ENCODE assay signal across 10 cellular contexts in the genomic region with DNA sequence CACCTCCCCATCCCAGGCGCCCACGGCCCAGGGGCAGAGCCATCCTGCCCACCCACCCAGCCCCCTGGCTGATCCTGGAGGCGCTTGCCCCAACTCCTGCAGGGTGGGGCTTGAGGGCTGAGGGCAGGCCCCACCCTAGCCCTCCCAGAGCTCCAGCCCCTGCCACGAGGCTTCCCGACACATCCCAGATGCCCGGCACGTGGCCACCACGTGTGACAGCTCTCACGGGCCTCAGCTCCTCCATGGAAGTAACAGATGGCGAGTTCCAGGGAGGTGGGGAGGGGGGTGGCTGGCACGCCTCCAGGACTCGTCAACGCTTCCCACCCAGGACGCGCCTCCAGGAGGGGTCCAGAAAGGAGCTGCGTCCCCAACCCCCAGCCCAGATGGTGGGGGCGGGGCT. TPM values are rescaled to one million over a fixed set of nuclear protein-coding genes. Genes with fewer than 3 reads are reported as not detected.
A peak's percentile ranks its signal among the peaks of the same experiment; 100 is the strongest.
DNase-seq lines count a peak whose midpoint lies in the region; ATAC-seq and TF ChIP-seq lines count a peak whose summit lies in the region.
"Had no signal": no experiment of that assay in that cellular context is flagged by ENCODE, and none has a peak within 500 bp of the region (broad histone marks: within the 10 kb centered on the region; RNA-seq: fewer than 3 reads in every experiment).

No MANE protein-coding gene starts in this region.

- H3K4me1 Mint-ChIP-seq in T-helper 2 cell treated with Interferon-gamma antibody and Interleukin-4, amounts not matched to agents 5 μg/mL and 100 μg/mL, for 36 hours (ENCODE audit: low read depth) = peaks cover 4% of the 10 kb centered on the region

- WGBS in adrenal gland, 4 donors = 53 to 95% (median 72%) methylated on average over 4 to 17 of the region's 17 CpGs

- TF ChIP-seq POLR2A in adrenal gland (IDR thresholded peaks at IDR 0.05) = no peak

- H3K27ac ChIP-seq in BLaER1 treated with 17β-estradiol and CSF1 and Interleukin-3, amounts not matched to agents 10 nM and 100 nM = peak overlapping the region; percentile 80 to 97 (median 93)
- H3K27ac ChIP-seq in adrenal gland (peak overlapping the region in 4 of 5 donors; percentile 32 to 90 (median 74)), lower lobe of right lung (peak overlapping the region; percentile 85)

- no peak overlapping the region for H3K27ac Mint-ChIP-seq in T-helper 2 cell treated with Interferon-gamma antibody and Interleukin-4, amounts not matched to agents 5 μg/mL and 100 μg/mL, for 36 hours

- H3K9ac ChIP-seq in BLaER1 treated with 17β-estradiol and CSF1 and Interleukin-3, amounts not matched to agents 10 nM and 100 nM = peak overlapping the region; percentile 75 to 91 (median 82)

- no peaks in the 10 kb centered on the region for H3K27me3 ChIP-seq in BLaER1 treated with 17β-estradiol and CSF1 and Interleukin-3, amounts not matched to agents 10 nM and 100 nM
- H3K27me3 ChIP-seq in adrenal gland = no peaks in the 10 kb centered on the region
- H3K27me3 ChIP-seq in lower lobe of right lung (ENCODE audit: low read depth) = no peaks in the 10 kb centered on the region

- ATAC-seq in lower lobe of right lung (peak in 1 of 2 donors; percentile 3), HG03457 (IDR thresholded peaks at IDR 0.05; ENCODE audit: unreplicated experiment) (no peak)
- ATAC-seq in stimulated activated naive CD8-positive, alpha-beta T cell treated with anti-CD3 and anti-CD28 coated beads, Interleukin-15, Interleukin-2, amounts not matched to agents 100 U/mL and 50 U/mL, for 24 hours = no peak

- H3K4me3 ChIP-seq in BLaER1 treated with 17β-estradiol and CSF1 and Interleukin-3, amounts not matched to agents 10 nM and 100 nM = peak overlapping the region in 8 of 10 experiments; percentile 20 to 69 (median 51); a peak in 15 of 20 replicates
- no peak overlapping the region for H3K4me3 ChIP-seq in adrenal gland
- H3K4me3 ChIP-seq in lower lobe of right lung = no peak overlapping the region

- peaks cover 83 to 100% (median 99%) of the 10 kb centered on the region in 10 experiments for H3K4me1 ChIP-seq in BLaER1 treated with 17β-estradiol and CSF1 and Interleukin-3, amounts not matched to agents 10 nM and 100 nM
- H3K4me1 ChIP-seq in adrenal gland (replicated peaks in 1 of 2) = peaks cover 0 to 12% of the 10 kb centered on the region in 2 donors
- peaks cover 39% of the 10 kb centered on the region for H3K4me1 ChIP-seq in lower lobe of right lung

- peak overlapping the region; percentile 80 to 98 (median 91) for H3K4me2 ChIP-seq in BLaER1 treated with 17β-estradiol and CSF1 and Interleukin-3, amounts not matched to agents 10 nM and 100 nM

- H3K9me3 ChIP-seq in BLaER1 treated with 17β-estradiol and CSF1 and Interleukin-3, amounts not matched to agents 10 nM and 100 nM (replicated peaks in 1 of 11) = no peaks in the 10 kb centered on the region
- H3K9me3 ChIP-seq in adrenal gland (replicated peaks in 1 of 3) = no peaks in the 10 kb centered on the region
- H3K9me3 ChIP-seq in lower lobe of right lung = no peaks in the 10 kb centered on the region

- H3K27me3 Mint-ChIP-seq in T-helper 2 cell treated with Interferon-gamma antibody and Interleukin-4, amounts not matched to agents 5 μg/mL and 100 μg/mL, for 36 hours (ENCODE audit: low read depth) = no peaks in the 10 kb centered on the region

- H3K4me3 Mint-ChIP-seq in T-helper 2 cell treated with Interferon-gamma antibody and Interleukin-4, amounts not matched to agents 5 μg/mL and 100 μg/mL, for 36 hours = no peak overlapping the region
- H3K4me3 Mint-ChIP-seq: T-helper 1 cell treated with Interleukin-12 subunit alpha and Interleukin-12 subunit beta and Interleukin-4 antibody, amounts not matched to agents 30 μg/mL and 1 μg/mL, for 36 hours had no signal

- intact Hi-C loops in adrenal gland (cut with DNase I) = no loop called here
- intact Hi-C loops in lower lobe of right lung (cut with DNase I) = no loop called here

- H3K36me3 Mint-ChIP-seq in T-helper 2 cell treated with Interferon-gamma antibody and Interleukin-4, amounts not matched to agents 5 μg/mL and 100 μg/mL, for 36 hours (ENCODE audit: low read depth) = no peaks in the 10 kb centered on the region

- peaks cover 38 to 92% (median 53%) of the 10 kb centered on the region in 11 experiments; a peak in 21 of 22 replicates for H3K36me3 ChIP-seq in BLaER1 treated with 17β-estradiol and CSF1 and Interleukin-3, amounts not matched to agents 10 nM and 100 nM
- H3K36me3 ChIP-seq in adrenal gland (replicated peaks in 1 of 2) (peaks cover 0 to 46% of the 10 kb centered on the region in 2 donors), lower lobe of right lung (peaks cover 92% of the 10 kb centered on the region)

- DNase-seq in HUDEP-2 (lab: John Stamatoyannopoulos, UW; ENCODE audit: unreplicated experiment in 76 of 76) (peak in 73 of 76 experiments; percentile 6 to 86 (median 62)), adrenal gland (peak in 5 of 7 donors; percentile 49 to 68 (median 59)), lower lobe of right lung (no peak), HuH-7.5 (ENCODE audit: low spot score) (no peak)
- DNase-seq in stimulated activated naive CD8-positive, alpha-beta T cell treated with anti-CD3 and anti-CD28 coated beads, Interleukin-15, Interleukin-2, amounts not matched to agents 100 U/mL and 50 U/mL, for 24 hours = no peak
- no peak for DNase-seq in T-helper 2 cell treated with Interferon-gamma antibody and Interleukin-4, amounts not matched to agents 5 μg/mL and 100 μg/mL, for 36 hours (ENCODE audit: low spot score)
- DNase-seq: NCI-H1105 treated with DMSO at 0.1 percent for 48 hours had no signal

- TF ChIP-seq CTCF in adrenal gland (IDR thresholded peaks at IDR 0.05) (no peak), lower lobe of right lung (IDR thresholded peaks at IDR 0.05) (no peak)

- H3K9me3 Mint-ChIP-seq in T-helper 2 cell treated with Interferon-gamma antibody and Interleukin-4, amounts not matched to agents 5 μg/mL and 100 μg/mL, for 36 hours = no peaks in the 10 kb centered on the region
- H3K9me3 Mint-ChIP-seq: T-helper 1 cell treated with Interleukin-12 subunit alpha and Interleukin-12 subunit beta and Interleukin-4 antibody, amounts not matched to agents 30 μg/mL and 1 μg/mL, for 36 hours had no signal

- H4K20me1 ChIP-seq in BLaER1 treated with 17β-estradiol and CSF1 and Interleukin-3, amounts not matched to agents 10 nM and 100 nM = peaks cover 0 to 52% (median 0%) of the 10 kb centered on the region in 11 experiments; a peak in 7 of 22 replicates

RNA-seq across cellular contexts. Expression of gene PLXND1, which starts 29.1 kb away (rescaled TPM):
- total RNA-seq in adrenal gland = 100 to 1,000 TPM; 101 to 191 (median 149) TPM
- polyA plus RNA-seq in adrenal gland = 100 to 1,000 TPM in 2 of 3 donors, 10 to 100 TPM in 1; 41.2 to 370 (median 130) TPM
- 233 TPM for total RNA-seq in lower lobe of right lung

RNA-seq across cellular contexts. Expression of gene H1-8, which starts 34.4 kb away (rescaled TPM):
- total RNA-seq in adrenal gland = not detected
- not detected for polyA plus RNA-seq in adrenal gland
- not detected for total RNA-seq in lower lobe of right lung

RNA-seq across cellular contexts. Expression of gene RHO, which starts 48.9 kb away (rescaled TPM):
- not detected for total RNA-seq in adrenal gland
- polyA plus RNA-seq in adrenal gland = not detected
- not detected for total RNA-seq in lower lobe of right lung

Comparison
In these comparisons a context has a peak if more than half of its experiments do, and no peak if none do; other contexts are left out.
1. H3K4me3 ChIP-seq: peak in BLaER1 treated with 17β-estradiol and CSF1 and Interleukin-3, amounts not matched to agents 10 nM and 100 nM (8 of 10); none in adrenal gland (0 of 4) and lower lobe of right lung (single experiment).
2. DNase-seq: peak in HUDEP-2 (73 of 76) and adrenal gland (5 of 7); none in lower lobe of right lung (single experiment), stimulated activated naive CD8-positive, alpha-beta T cell treated with anti-CD3 and anti-CD28 coated beads, Interleukin-15, Interleukin-2, amounts not matched to agents 100 U/mL and 50 U/mL, for 24 hours (single experiment), HuH-7.5 (single experiment) and T-helper 2 cell treated with Interferon-gamma antibody and Interleukin-4, amounts not matched to agents 5 μg/mL and 100 μg/mL, for 36 hours (single experiment).
3. Peak in every context shown above with its lines, with median percentiles within 50 percentile points of each other: H3K27ac ChIP-seq.